In the genomic region with DNA sequence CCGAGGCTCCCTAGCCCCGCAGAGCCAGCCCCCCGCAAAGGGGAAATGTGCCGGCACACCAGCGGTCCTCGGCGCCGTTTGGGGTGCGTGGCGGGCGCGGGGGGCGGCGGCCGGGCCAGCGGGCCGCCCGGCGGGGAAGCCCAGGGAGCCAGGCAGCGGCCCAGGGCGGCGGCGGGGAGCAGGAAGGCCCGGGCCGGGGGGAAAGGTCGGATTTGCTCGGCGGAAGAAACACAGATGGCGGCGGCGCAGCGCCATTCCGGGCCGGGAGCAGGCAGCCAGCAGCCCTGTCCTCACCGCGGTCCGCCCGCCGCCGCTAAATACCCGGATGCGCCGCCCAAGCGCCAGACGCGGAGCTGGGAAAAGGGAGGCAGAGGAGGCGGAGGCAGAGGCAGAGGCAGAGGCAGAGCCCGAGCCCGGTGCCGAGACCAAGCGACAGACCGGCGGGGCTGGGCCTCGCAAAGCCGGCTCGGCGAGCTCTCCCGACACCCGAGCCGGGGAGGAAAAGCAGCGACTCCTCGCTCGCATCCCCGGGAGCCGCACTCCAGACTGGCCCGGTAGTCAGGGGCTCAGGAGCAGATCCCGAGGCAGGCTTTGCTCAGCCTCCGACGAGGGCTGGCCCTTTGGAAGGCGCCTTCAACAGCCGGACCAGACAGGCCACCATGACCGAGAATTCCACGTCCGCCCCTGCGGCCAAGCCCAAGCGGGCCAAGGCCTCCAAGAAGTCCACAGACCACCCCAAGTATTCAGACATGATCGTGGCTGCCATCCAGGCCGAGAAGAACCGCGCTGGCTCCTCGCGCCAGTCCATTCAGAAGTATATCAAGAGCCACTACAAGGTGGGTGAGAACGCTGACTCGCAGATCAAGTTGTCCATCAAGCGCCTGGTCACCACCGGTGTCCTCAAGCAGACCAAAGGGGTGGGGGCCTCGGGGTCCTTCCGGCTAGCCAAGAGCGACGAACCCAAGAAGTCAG, we compare ENCODE assay signal across 8 cellular contexts. TPM values are rescaled to one million over a fixed set of nuclear protein-coding genes. Genes with fewer than 3 reads are reported as not detected.
A peak's percentile ranks its signal among the peaks of the same experiment; 100 is the strongest.
DNase-seq lines count a peak whose midpoint lies in the region; ATAC-seq and TF ChIP-seq lines count a peak whose summit lies in the region.

No MANE protein-coding gene starts in this region.

- H3K4me1 Mint-ChIP-seq in natural killer cell, result peaks cover 15 to 50% of the 10 kb centered on the region in 2 donors

- H3K27ac ChIP-seq in HL-60 (replicated peaks), result no peak overlapping the region; the same call in 1 of the 2 replicates

- peak overlapping the region in 1 of 2 donors; percentile 73 for H3K27ac Mint-ChIP-seq in natural killer cell

- DNase-seq in AG10803 (ENCODE audit: low read depth), result peak; percentile 85
- peak in 1 of 2 experiments; percentile 52 for DNase-seq in HL-60 (ENCODE audit: low read depth in 1 of 2, low spot score in 1 of 2)
- peak; percentile 65 to 66 for DNase-seq in SHP77 (lab: John Stamatoyannopoulos, UW)
- DNase-seq in activated gamma-delta T cell treated with Interleukin-2 at 50 U/mL for 16 hours, result peak; percentile 34
- peak; percentile 63 for DNase-seq in fibroblast of the conjunctiva (ENCODE audit: low read depth)
- peak; percentile 60 for DNase-seq in natural killer cell
- peak; percentile 60 for DNase-seq in stimulated activated naive CD4-positive, alpha-beta T cell treated with Interleukin-2 at 50 U/mL for 16 hours (lab: John Stamatoyannopoulos, UW)

- no peaks in the 10 kb centered on the region for H3K36me3 Mint-ChIP-seq in natural killer cell

- no peak for TF ChIP-seq CTCF in AG10803 (conservative IDR thresholded peaks at IDR 0.05; ENCODE audit: low read length)
- TF ChIP-seq CTCF in HL-60 (IDR thresholded peaks at IDR 0.05; ENCODE audit: insufficient read depth, low read length), result no peak
- TF ChIP-seq CTCF in natural killer cell (IDR thresholded peaks at IDR 0.05), result no peak

- peaks cover 21% of the 10 kb centered on the region for H3K27me3 ChIP-seq in HL-60 (ENCODE audit: insufficient read depth, poor library complexity, severe bottlenecking)

- H3K4me3 ChIP-seq in AG10803 (ENCODE audit: low read length) (peak overlapping the region; percentile 81), HL-60 (replicated peaks; ENCODE audit: insufficient read depth, low read length) (peak overlapping the region; percentile 25)

- peak overlapping the region; percentile 74 for H3K4me3 Mint-ChIP-seq in natural killer cell

- ATAC-seq in natural killer cell (peak; percentile 25 to 31 (median 30)), HG03175 (IDR thresholded peaks at IDR 0.05; ENCODE audit: unreplicated experiment) (no peak)

- H3K9me3 Mint-ChIP-seq in natural killer cell, result no peaks in the 10 kb centered on the region

- H3K27me3 Mint-ChIP-seq in natural killer cell (ENCODE audit: low read depth in 2 of 2), result peaks cover 38 to 43% of the 10 kb centered on the region in 2 donors

- intact Hi-C loops in natural killer cell (cut with micrococcal nuclease), result loop anchor here (5.0 kb wide), 1 partner anchor 37 kb away; the partner anchor contains the start of gene ANKRD54

RNA-seq across cellular contexts. Expression of gene GCAT, which starts 2.6 kb away (rescaled TPM):
- total RNA-seq in natural killer cell, result 1 to 10 TPM in 1 of 3 donors, under 1 TPM in 2; 0.25 to 1.2 (median 0.28) TPM

RNA-seq across cellular contexts. Expression of gene GALR3, which starts 18.0 kb away (rescaled TPM):
- total RNA-seq in natural killer cell, result under 1 TPM in 2 of 3 donors, not detected in 1; 0.24 to 0.32 TPM

RNA-seq across cellular contexts. Expression of gene ANKRD54, which starts 39.0 kb away (rescaled TPM):
- total RNA-seq in natural killer cell, result 10 to 100 TPM; 23.0 to 28.7 (median 26.4) TPM

RNA-seq across cellular contexts. Expression of gene EIF3L, which starts 44.0 kb away (rescaled TPM):
- total RNA-seq in natural killer cell, result 100 to 1,000 TPM; 276 to 295 (median 291) TPM
